In genomic region chr17:50882851-50883250, GRCh38 we compare ENCODE assay signal across 20 cellular contexts. TPM values are rescaled to one million over a fixed set of nuclear protein-coding genes. Genes with fewer than 3 reads are reported as not detected.
DNase-seq lines count a peak whose midpoint lies in the region; ATAC-seq and TF ChIP-seq lines count a peak whose summit lies in the region.
"Had no signal": no experiment of that assay in that cellular context is flagged by ENCODE, and none has a peak within 500 bp of the region (broad histone marks: within the 10 kb centered on the region; RNA-seq: fewer than 3 reads in every experiment).

No MANE protein-coding gene starts in this region.

- H3K36me3 ChIP-seq in Panc1 (ENCODE audit: control insufficient read depth, insufficient read depth, low read length) = no peaks in the 10 kb centered on the region
- H3K36me3 ChIP-seq: gastrocnemius medialis, ovary had no signal

- no peak for TF ChIP-seq CTCF in AG10803 (conservative IDR thresholded peaks at IDR 0.05; ENCODE audit: low read length)
- no peak for TF ChIP-seq CTCF in Panc1 (IDR thresholded peaks at IDR 0.05)
- no peak for TF ChIP-seq CTCF in epithelial cell of esophagus (IDR thresholded peaks at IDR 0.05; ENCODE audit: insufficient read depth, low read depth, low read length, missing control alignments)
- no peak for TF ChIP-seq CTCF in mesothelial cell of epicardium (IDR thresholded peaks at IDR 0.05; ENCODE audit: unreplicated experiment)

- H3K9me3 ChIP-seq in Panc1 (ENCODE audit: control insufficient read depth, insufficient read depth, low read depth, low read length) = no peaks in the 10 kb centered on the region
- H3K9me3 ChIP-seq: gastrocnemius medialis, mucosa of descending colon, ovary had no signal

- H3K4me1 Mint-ChIP-seq in mesothelial cell of epicardium = peaks cover 19% of the 10 kb centered on the region

- no peak overlapping the region for H3K27ac ChIP-seq in Panc1 (ENCODE audit: low read length)
- H3K27ac ChIP-seq: gastrocnemius medialis, ovary had no signal

- no peak overlapping the region for H3K4me3 Mint-ChIP-seq in mesothelial cell of epicardium
- H3K4me3 Mint-ChIP-seq: stimulated activated naive CD8-positive, alpha-beta T cell treated with anti-CD3 and anti-CD28 coated beads, Interleukin-15, amount 100 ng/mL, for 72 hours; T-helper 2 cell treated with Interferon-gamma antibody and Interleukin-4, amounts not matched to agents 5 μg/mL and 100 μg/mL, for 36 hours had no signal

- peaks cover 7% of the 10 kb centered on the region for H3K9me3 Mint-ChIP-seq in mesothelial cell of epicardium
- H3K9me3 Mint-ChIP-seq: stimulated activated naive CD8-positive, alpha-beta T cell treated with anti-CD3 and anti-CD28 coated beads, Interleukin-15, amount 100 ng/mL, for 72 hours had no signal

- H3K4me1 ChIP-seq in Panc1 (ENCODE audit: control insufficient read depth, insufficient read depth, low read length) = peaks cover 9% of the 10 kb centered on the region
- H3K4me1 ChIP-seq: gastrocnemius medialis had no signal

- peak overlapping the region; percentile 3 for H3K27ac Mint-ChIP-seq in mesothelial cell of epicardium
- H3K27ac Mint-ChIP-seq: T-helper 2 cell treated with Interferon-gamma antibody and Interleukin-4, amounts not matched to agents 5 μg/mL and 100 μg/mL, for 36 hours had no signal

- H3K27me3 Mint-ChIP-seq in mesothelial cell of epicardium (ENCODE audit: low read depth) = no peaks in the 10 kb centered on the region
- H3K27me3 Mint-ChIP-seq: stimulated activated naive CD8-positive, alpha-beta T cell treated with anti-CD3 and anti-CD28 coated beads, Interleukin-15, amount 100 ng/mL, for 72 hours had no signal

- intact Hi-C loops in Panc1 (cut with micrococcal nuclease; ENCODE audit: unreplicated experiment) = no loop called here

- ATAC-seq in Panc1 = peak; percentile 72; the same call in 1 of the 2 replicates
- no peak for ATAC-seq in HG02588 (IDR thresholded peaks at IDR 0.05; ENCODE audit: unreplicated experiment)
- no peak for ATAC-seq in HG03354 (IDR thresholded peaks at IDR 0.05; ENCODE audit: poor library complexity, severe bottlenecking, unreplicated experiment)
- ATAC-seq in GM18909 (IDR thresholded peaks at IDR 0.05; ENCODE audit: poor library complexity, unreplicated experiment) = no peak
- ATAC-seq: gastrocnemius medialis; mucosa of descending colon; stimulated activated naive CD8-positive, alpha-beta T cell treated with anti-CD3 and anti-CD28 coated beads, Interleukin-15, amount 100 ng/mL, for 72 hours had no signal

- DNase-seq in AG10803 (ENCODE audit: low read depth) (peak; percentile 67), Panc1 (ENCODE audit: low read depth, low spot score) (no peak), epithelial cell of esophagus (ENCODE audit: low read depth) (peak; percentile 82), mesothelial cell of epicardium (ENCODE audit: low spot score in 2 of 2, unreplicated experiment in 2 of 2) (no peak), NCI-H524 treated with DMSO at 0.1 percent for 48 hours (lab: John Stamatoyannopoulos, UW) (no peak)
- DNase-seq: activated CD4-positive, alpha-beta T cell treated with anti-CD3 and anti-CD28 coated beads for 4 hours; amygdala; gastrocnemius medialis; mucosa of descending colon; NCI-H2107; NCI-H82; ovary; stimulated activated naive CD8-positive, alpha-beta T cell treated with anti-CD3 and anti-CD28 coated beads, Interleukin-15, amount 100 ng/mL, for 72 hours had no signal

- POLR2A ChIA-PET in Panc1 (lab: Charles Lee) = no interaction called here

- no peaks in the 10 kb centered on the region for H3K36me3 Mint-ChIP-seq in mesothelial cell of epicardium

- in situ Hi-C loops in Panc1 (cut with HindIII; ENCODE audit: low pct_unique_long_range_greater_than_20kb, low sequenced_read_pairs) = no loop called here

- CTCF ChIA-PET in Panc1 (lab: Charles Lee) = interaction anchor here (0.6 to 0.7 kb wide), 2 partner anchors 17 kb away, joined by 3 read pairs; no protein-coding TSS in a partner anchor

- H3K27me3 ChIP-seq in Panc1 (ENCODE audit: control insufficient read depth, insufficient read depth, low read length) = no peaks in the 10 kb centered on the region
- H3K27me3 ChIP-seq: gastrocnemius medialis, ovary had no signal

- no TSS peak for BruUV-seq in Panc1 (replicated peaks; lab: Mats Ljungman, UMichigan)

- no peak overlapping the region for H3K4me3 ChIP-seq in AG10803 (ENCODE audit: low read length)
- H3K4me3 ChIP-seq in Panc1 (ENCODE audit: low read depth in 2 of 2, low read length in 2 of 2) = no peak overlapping the region
- no peak overlapping the region for H3K4me3 ChIP-seq in epithelial cell of esophagus (ENCODE audit: low read length)
- H3K4me3 ChIP-seq: gastrocnemius medialis, mucosa of descending colon, ovary, smooth muscle cell had no signal

RNA-seq across cellular contexts. Expression of gene TOB1, which starts 16.7 kb away (rescaled TPM):
- total RNA-seq in Panc1 (2021; ENCODE audit: unreplicated experiment) (117 TPM), mesothelial cell of epicardium (29.4 to 34.7 TPM (median 32.0 TPM) in 3 replicates)
- polyA plus RNA-seq in Panc1 (2012; ENCODE audit: insufficient read length) = 82.6 TPM

RNA-seq across cellular contexts. Expression of gene WFIKKN2, which starts 47.5 kb away (rescaled TPM):
- total RNA-seq in Panc1 (2021; ENCODE audit: unreplicated experiment) = 0.05 TPM
- not detected for polyA plus RNA-seq in Panc1 (2012; ENCODE audit: insufficient read length)
- 0.42 to 0.68 TPM (median 0.60 TPM) in 3 replicates for total RNA-seq in mesothelial cell of epicardium
- total RNA-seq: HT1080, smooth muscle cell had no signal
- polyA plus RNA-seq: BJ, smooth muscle cell had no signal

Comparison
In these comparisons a context has a peak if more than half of its experiments do, and no peak if none do; other contexts are left out.
1. DNase-seq: peak in AG10803 (single experiment) and epithelial cell of esophagus (single experiment); none in Panc1 (single experiment), mesothelial cell of epicardium (0 of 2) and NCI-H524 treated with DMSO at 0.1 percent for 48 hours (single experiment).